30 cellular contexts compared by ENCODE assay signal in genomic region chr4:73823756-73824155, GRCh38. TPM values are rescaled to one million over a fixed set of nuclear protein-coding genes. Genes with fewer than 3 reads are reported as not detected.
"Had no signal": no experiment of that assay in that cellular context is flagged by ENCODE, and none has a peak within 500 bp of the region (broad histone marks: within the 10 kb centered on the region; RNA-seq: fewer than 3 reads in every experiment).

No MANE protein-coding gene starts in this region.

- H3K9me3 ChIP-seq: pancreas, prostate gland, suprapubic skin, uterus had no signal

- H3K4me1 Mint-ChIP-seq: natural killer cell; nephron progenitor cell; neural progenitor cell; stimulated activated effector memory CD8-positive, alpha-beta T cell treated with anti-CD3 and anti-CD28 coated beads, Interleukin-12 subunit alpha, Interleukin-12 subunit beta, amount 100 ng/mL, for 72 hours had no signal

- H3K4me1 ChIP-seq: lower lobe of right lung, neural progenitor cell, pancreas, prostate gland, suprapubic skin, tibial nerve, uterus had no signal

- DNase-seq: hippocampal formation; kidney; left colon; left lung; lower lobe of right lung; mammary epithelial cell; mesenchymal stem cell; natural killer cell; nephron progenitor cell; pancreas; posterior cingulate gyrus; retina; right cardiac atrium; small intestine; spleen; stimulated activated CD4-positive, alpha-beta T cell treated with anti-CD3 and anti-CD28 coated beads, Interleukin-4, amount 100 ng/mL, for 24 hours; stimulated activated naive CD4-positive, alpha-beta T cell; uterus had no signal

- H3K27ac Mint-ChIP-seq: natural killer cell; nephron progenitor cell; neural progenitor cell; stimulated activated effector memory CD8-positive, alpha-beta T cell treated with anti-CD3 and anti-CD28 coated beads, Interleukin-12 subunit alpha, Interleukin-12 subunit beta, amount 100 ng/mL, for 72 hours; stimulated activated naive CD8-positive, alpha-beta T cell treated with anti-CD3 and anti-CD28 coated beads, Interleukin-15, Interleukin-2, amounts not matched to agents 100 ng/mL and 50 ng/mL, for 24 hours; type B pancreatic cell had no signal

- H3K4me3 ChIP-seq: left lung, lower lobe of right lung, neural progenitor cell, pancreas, prostate gland, spleen, suprapubic skin, tibial nerve, uterus had no signal

- H3K27ac ChIP-seq: lower lobe of right lung, neural progenitor cell, pancreas, prostate gland, suprapubic skin, tibial nerve, uterus had no signal

- H3K36me3 ChIP-seq: left lung, lower lobe of right lung, pancreas, prostate gland, spleen, suprapubic skin, tibial nerve, uterus had no signal

- H3K4me2 ChIP-seq: neural progenitor cell had no signal

- H3K27me3 Mint-ChIP-seq: stimulated activated naive CD8-positive, alpha-beta T cell treated with anti-CD3 and anti-CD28 coated beads, Interleukin-15, Interleukin-2, amounts not matched to agents 100 ng/mL and 50 ng/mL, for 24 hours had no signal

- H3K36me3 Mint-ChIP-seq: natural killer cell; neural progenitor cell; stimulated activated effector memory CD8-positive, alpha-beta T cell treated with anti-CD3 and anti-CD28 coated beads, Interleukin-12 subunit alpha, Interleukin-12 subunit beta, amount 100 ng/mL, for 72 hours; type B pancreatic cell had no signal

- H3K4me3 Mint-ChIP-seq: natural killer cell; nephron progenitor cell; neural progenitor cell; stimulated activated effector memory CD8-positive, alpha-beta T cell treated with anti-CD3 and anti-CD28 coated beads, Interleukin-12 subunit alpha, Interleukin-12 subunit beta, amount 100 ng/mL, for 72 hours; stimulated activated naive CD8-positive, alpha-beta T cell treated with anti-CD3 and anti-CD28 coated beads, Interleukin-15, Interleukin-2, amounts not matched to agents 100 ng/mL and 50 ng/mL, for 24 hours; type B pancreatic cell had no signal

- H2AFZ ChIP-seq: neural progenitor cell had no signal

- H3K9ac ChIP-seq: neural progenitor cell had no signal

- H3K27me3 ChIP-seq: left lung, neural progenitor cell, pancreas, spleen, suprapubic skin, tibial nerve, uterus had no signal

RNA-seq across cellular contexts. Expression of gene CXCL6, which starts 12.7 kb away (rescaled TPM):
- total RNA-seq: natural killer cell, suprapubic skin had no signal

RNA-seq across cellular contexts. Expression of gene PF4V1, which starts 29.3 kb away (rescaled TPM):
- total RNA-seq: left colon, left lung, lower lobe of right lung, mammary epithelial cell, mucosa of gallbladder, osteoblast, prostate gland, right cardiac atrium, sciatic nerve, subcutaneous adipose tissue, suprapubic skin, tibial nerve, ureter, uterus had no signal
- polyA plus RNA-seq: mammary epithelial cell, pancreas, right cardiac atrium, small intestine had no signal
